In genomic region chr7:130875265-130875741, GRCh38 we compare ENCODE assay signal across 9 cellular contexts.
DNase-seq lines count a peak whose midpoint lies in the region; ATAC-seq and TF ChIP-seq lines count a peak whose summit lies in the region.
"Had no signal": no experiment of that assay in that cellular context is flagged by ENCODE, and none has a peak within 500 bp of the region (broad histone marks: within the 10 kb centered on the region; RNA-seq: fewer than 3 reads in every experiment).

No MANE protein-coding gene starts in this region.

- no peak overlapping the region for H2BK12ac ChIP-seq in H9 (ENCODE audit: insufficient read length, low read depth, low read length)

- no peak overlapping the region for H3T11ph ChIP-seq in H9 (ENCODE audit: low read length)

- H3K9me3 Mint-ChIP-seq in H9 = no peaks in the 10 kb centered on the region
- H3K9me3 Mint-ChIP-seq: T-helper 1 cell treated with Interleukin-12 subunit alpha and Interleukin-12 subunit beta and Interleukin-4 antibody, amounts not matched to agents 30 μg/mL and 1 μg/mL, for 36 hours had no signal

- no peaks in the 10 kb centered on the region for H3K27me3 ChIP-seq in DOHH2 (ENCODE audit: control insufficient read depth, low read length)
- H3K27me3 ChIP-seq in H9 (ENCODE audit: insufficient read depth, low read length) = no peaks in the 10 kb centered on the region
- H3K27me3 ChIP-seq in RWPE2 (ENCODE audit: insufficient read depth, poor library complexity, severe bottlenecking) = no peaks in the 10 kb centered on the region
- no peaks in the 10 kb centered on the region for H3K27me3 ChIP-seq in mammary epithelial cell (ENCODE audit: insufficient read depth, low read length)
- no peaks in the 10 kb centered on the region for H3K27me3 ChIP-seq in right lobe of liver

- H3K23ac ChIP-seq in H9 (ENCODE audit: insufficient read length, low read depth, low read length) = no peak overlapping the region

- H3K4me3 Mint-ChIP-seq in H9 = no peak overlapping the region
- H3K4me3 Mint-ChIP-seq: T-helper 1 cell treated with Interleukin-12 subunit alpha and Interleukin-12 subunit beta and Interleukin-4 antibody, amounts not matched to agents 30 μg/mL and 1 μg/mL, for 36 hours had no signal

- no peaks in the 10 kb centered on the region for H3K79me1 ChIP-seq in H9 (ENCODE audit: insufficient read depth, low read depth, low read length, poor library complexity, severe bottlenecking)

- no peak overlapping the region for H4K5ac ChIP-seq in H9 (ENCODE audit: insufficient read length, low read depth, low read length)

- H3K18ac ChIP-seq in H9 (ENCODE audit: insufficient read length, low read depth, low read length) = no peak overlapping the region

- H3K4me1 Mint-ChIP-seq in H9 = peaks cover 23 to 24% of the 10 kb centered on the region in 2 experiments

- peak; percentile 89 for TF ChIP-seq CTCF in DOHH2 (IDR thresholded peaks at IDR 0.05; ENCODE audit: low read depth, low read length, poor library complexity, severe bottlenecking)
- TF ChIP-seq CTCF in H9 (conservative IDR thresholded peaks at IDR 0.05) = peak; percentile 98
- TF ChIP-seq CTCF in RWPE2 (IDR thresholded peaks at IDR 0.05; ENCODE audit: poor library complexity, severe bottlenecking) = peak; percentile 89
- TF ChIP-seq CTCF in mammary epithelial cell (conservative IDR thresholded peaks at IDR 0.05 in 1 of 2, IDR thresholded peaks at IDR 0.05 in 1 of 2; ENCODE audit: extremely low read depth in 1 of 2, insufficient read depth in 1 of 2, low read depth in 1 of 2, low read length in 2 of 2) = peak; percentile 91 to 95
- TF ChIP-seq CTCF in right lobe of liver (IDR thresholded peaks at IDR 0.05) = peak; percentile 83 to 89 (median 86)

- no peak overlapping the region for H2AFZ ChIP-seq in H9 (ENCODE audit: low read length)
- no peak overlapping the region for H2AFZ ChIP-seq in mammary epithelial cell (ENCODE audit: low read depth, low read length)

- 0 out of 2 replicates have a peak, but pooled peaks cover 3% of the 10 kb centered on the region for H4K20me1 ChIP-seq in DOHH2 (ENCODE audit: control insufficient read depth, insufficient read depth, low read depth, low read length)
- no peaks in the 10 kb centered on the region for H4K20me1 ChIP-seq in H9 (ENCODE audit: control insufficient read depth, insufficient read depth, insufficient read length)
- no peaks in the 10 kb centered on the region for H4K20me1 ChIP-seq in mammary epithelial cell (ENCODE audit: insufficient read depth, low read length)

- H4K8ac ChIP-seq in H9 (replicated peaks; ENCODE audit: insufficient read length, low read depth, low read length) = no peak overlapping the region

- no peak overlapping the region for H2BK20ac ChIP-seq in H9 (ENCODE audit: low read depth, low read length, poor library complexity, severe bottlenecking)

- H3K4me1 ChIP-seq in DOHH2 (ENCODE audit: control insufficient read depth, low read length) = no peaks in the 10 kb centered on the region
- peaks cover 6% of the 10 kb centered on the region for H3K4me1 ChIP-seq in H9 (ENCODE audit: insufficient read depth, low read length)
- no peaks in the 10 kb centered on the region for H3K4me1 ChIP-seq in RWPE2 (ENCODE audit: insufficient read depth, poor library complexity, severe bottlenecking)
- no peaks in the 10 kb centered on the region for H3K4me1 ChIP-seq in mammary epithelial cell (ENCODE audit: insufficient read depth, low read length)
- no peaks in the 10 kb centered on the region for H3K4me1 ChIP-seq in right lobe of liver

- ATAC-seq in RWPE2 (ENCODE audit: low read depth) (peak; percentile 63), right lobe of liver (peak; percentile 87 to 96 (median 92))

- no peak overlapping the region for H3K56ac ChIP-seq in H9 (ENCODE audit: insufficient read length, low read depth, low read length)

- H2BK15ac ChIP-seq in H9 (ENCODE audit: low read depth, low read length) = no peak overlapping the region

- no peaks in the 10 kb centered on the region for H3K79me2 ChIP-seq in DOHH2 (ENCODE audit: control insufficient read depth, low read length)
- no peaks in the 10 kb centered on the region for H3K79me2 ChIP-seq in H9 (ENCODE audit: insufficient read depth, low read length)
- H3K79me2 ChIP-seq in mammary epithelial cell (ENCODE audit: insufficient read depth, low read length) = peaks cover 52% of the 10 kb centered on the region

- no peaks in the 10 kb centered on the region for H3K36me3 Mint-ChIP-seq in H9 (ENCODE audit: insufficient read depth in 1 of 3, low read depth in 3 of 3)

- no peak overlapping the region for H4K91ac ChIP-seq in H9 (ENCODE audit: insufficient read length, low read depth, low read length)

- H3K9me3 ChIP-seq in DOHH2 (ENCODE audit: control insufficient read depth, insufficient read depth, low read length) = no peaks in the 10 kb centered on the region
- H3K9me3 ChIP-seq in H9 (ENCODE audit: control insufficient read depth, low read depth, low read length) = no peaks in the 10 kb centered on the region
- no peaks in the 10 kb centered on the region for H3K9me3 ChIP-seq in RWPE2 (ENCODE audit: severe bottlenecking)
- H3K9me3 ChIP-seq in mammary epithelial cell (replicated peaks; ENCODE audit: insufficient read depth, low read length) = no peaks in the 10 kb centered on the region
- H3K9me3 ChIP-seq in right lobe of liver = no peaks in the 10 kb centered on the region

- H3K27ac Mint-ChIP-seq in H9 = peak overlapping the region in 1 of 3 experiments; percentile 35; a peak in 1 of 7 replicates

- TF ChIP-seq POLR2A in right lobe of liver (IDR thresholded peaks at IDR 0.05) = no peak

- H2BK5ac ChIP-seq in H9 (ENCODE audit: insufficient read length, low read length) = no peak overlapping the region

- no peak overlapping the region for H3K4ac ChIP-seq in H9 (ENCODE audit: low read depth, low read length)

- H2AK5ac ChIP-seq in H9 (ENCODE audit: insufficient read length, low read length) = no peak overlapping the region

- H3K4me3 ChIP-seq in DOHH2 (ENCODE audit: low read length) (no peak overlapping the region), RWPE2 (ENCODE audit: severe bottlenecking) (no peak overlapping the region), mammary epithelial cell (replicated peaks in 1 of 3; ENCODE audit: insufficient read depth in 1 of 3, low read depth in 2 of 3, low read length in 3 of 3) (no peak overlapping the region), right lobe of liver (no peak overlapping the region)

- H3K36me3 ChIP-seq in DOHH2 (ENCODE audit: control insufficient read depth, low read length) (peaks cover 24% of the 10 kb centered on the region), RWPE2 (ENCODE audit: low read depth) (peaks cover 82% of the 10 kb centered on the region), mammary epithelial cell (ENCODE audit: insufficient read depth, low read length) (peaks cover 45% of the 10 kb centered on the region), right lobe of liver (peaks cover 0 to 34% (median 13%) of the 10 kb centered on the region in 4 donors)

- peaks cover 16% of the 10 kb centered on the region for H3F3A ChIP-seq in DOHH2 (ENCODE audit: control insufficient read depth, insufficient read depth)

- H3K4me2 ChIP-seq in DOHH2 (ENCODE audit: low read length) (no peak overlapping the region), H9 (ENCODE audit: insufficient read depth, insufficient read length, low read length) (no peak overlapping the region), mammary epithelial cell (ENCODE audit: insufficient read depth, low read depth, low read length) (no peak overlapping the region)

- H3K27ac ChIP-seq in DOHH2 (ENCODE audit: low read depth, low read length) (no peak overlapping the region), H9 (ENCODE audit: insufficient read length, low read depth, low read length) (no peak overlapping the region), RWPE2 (ENCODE audit: poor library complexity, severe bottlenecking) (peak overlapping the region; percentile 100), mammary epithelial cell (ENCODE audit: insufficient read depth, low read depth, low read length) (no peak overlapping the region), right lobe of liver (no peak overlapping the region)

- CTCF ChIA-PET in mammary epithelial cell (lab: Charles Lee; ENCODE audit: low non-redundant PET) = interaction anchor here (0.7 kb wide), 1 partner anchor 121 kb away, joined by 3 read pairs; no protein-coding TSS in a partner anchor

- H3K9ac ChIP-seq in H9 (ENCODE audit: extremely low read depth, insufficient read length, low read length) (no peak overlapping the region), mammary epithelial cell (ENCODE audit: insufficient read depth, low read length) (no peak overlapping the region)

- dilution Hi-C loops in mammary epithelial cell (cut with HindIII; ENCODE audit: low sequenced_read_pairs) = no loop called here

- no peaks in the 10 kb centered on the region for H3K9me2 ChIP-seq in DOHH2 (replicated peaks; ENCODE audit: control insufficient read depth, low read length)

- DNase-seq in H9 (peak; percentile 83), RWPE2 (ENCODE audit: low spot score) (no peak), mammary epithelial cell (no peak), right lobe of liver (peak; percentile 60 to 71 (median 66)), AG08395 (ENCODE audit: low spot score) (no peak), OCI-M2 (lab: John Stamatoyannopoulos, UW; ENCODE audit: unreplicated experiment) (no peak), medulla oblongata (ENCODE audit: extremely low spot score) (no peak)

- WGBS in H9 (ENCODE audit: extremely low coverage, insufficient read length, low lambda C conversion rate) = no CpG with 5 or more reads among the region's 6 CpGs
- WGBS in mammary epithelial cell (ENCODE audit: low coverage, missing lambda C conversion rate) = 30% methylated on average over 6 of the region's 6 CpGs
- WGBS in right lobe of liver (ENCODE audit: insufficient coverage, low coverage, low lambda C conversion rate, missing lambda C conversion rate) = 23% methylated on average over 5 of the region's 6 CpGs

- H3K14ac ChIP-seq in H9 (ENCODE audit: insufficient read depth, low read length) = no peak overlapping the region

- in situ Hi-C loops in mammary epithelial cell (cut with MboI; ENCODE audit: low sequenced_read_pairs in 2 of 2) = no loop called here

- no TSS peak for BruUV-seq in mammary epithelial cell (replicated peaks; lab: Mats Ljungman, UMichigan)

- H2BK120ac ChIP-seq in H9 (ENCODE audit: low read depth, low read length, poor library complexity, severe bottlenecking) = no peak overlapping the region

- no peaks in the 10 kb centered on the region for H3K27me3 Mint-ChIP-seq in H9 (ENCODE audit: low read depth)

- intact Hi-C loops in mammary epithelial cell (cut with micrococcal nuclease) = no loop called here
- intact Hi-C loops in right lobe of liver (cut with DNase I) = no loop called here

- no peaks in the 10 kb centered on the region for H3K23me2 ChIP-seq in H9 (ENCODE audit: insufficient read length, low read depth, low read length, poor library complexity, severe bottlenecking)

Comparison
In these comparisons a context has a peak if more than half of its experiments do, and no peak if none do; other contexts are left out.
1. DNase-seq: peak in H9 (single experiment) and right lobe of liver (3 of 3); none in RWPE2 (single experiment), mammary epithelial cell (single experiment), AG08395 (single experiment), OCI-M2 (single experiment) and medulla oblongata (single experiment).
2. Peak in every context shown above with its lines, with median percentiles within 50 percentile points of each other: CTCF ChIP-seq.